In the genomic region with DNA sequence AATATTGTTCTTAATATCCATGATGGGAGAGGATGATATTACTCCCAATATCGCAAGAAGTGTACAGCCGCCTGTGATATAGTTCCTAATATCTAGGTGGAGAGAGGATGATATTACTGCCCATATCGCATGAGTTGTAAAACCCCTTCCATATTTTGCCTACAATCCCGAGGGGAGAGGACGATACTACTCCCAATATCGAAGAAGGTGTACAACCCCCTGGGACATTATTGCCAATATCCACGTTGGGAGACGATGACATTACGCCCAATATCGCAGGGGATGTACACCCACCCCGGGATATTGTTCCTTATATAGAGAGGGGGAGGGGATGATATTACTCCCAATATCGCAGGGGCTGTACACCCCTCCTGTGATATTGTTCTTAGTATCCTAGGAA, we compare ENCODE assay signal across 4 cellular contexts. TPM values are rescaled to one million over a fixed set of nuclear protein-coding genes. Genes with fewer than 3 reads are reported as not detected.
"Had no signal": no experiment of that assay in that cellular context is flagged by ENCODE, and none has a peak within 500 bp of the region (broad histone marks: within the 10 kb centered on the region; RNA-seq: fewer than 3 reads in every experiment).

No MANE protein-coding gene starts in this region.

RNA-seq across cellular contexts. Expression of a gene that starts 17.1 kb away (rescaled TPM):
- total RNA-seq: HT-29, HT1080, IMR-90, K562 had no signal
